ENCODE assay signal across 1 cellular context in genomic region chr2:24977631-24978030, GRCh38.
TF ChIP-seq lines count a peak whose summit lies in the region.

No MANE protein-coding gene starts in this region.

TF ChIP-seq in HepG2, 621 proteins besides CTCF, POLR2A, EP300 and RAD21 (continued from another document):
- TF ChIP-seq, protein P1, sequence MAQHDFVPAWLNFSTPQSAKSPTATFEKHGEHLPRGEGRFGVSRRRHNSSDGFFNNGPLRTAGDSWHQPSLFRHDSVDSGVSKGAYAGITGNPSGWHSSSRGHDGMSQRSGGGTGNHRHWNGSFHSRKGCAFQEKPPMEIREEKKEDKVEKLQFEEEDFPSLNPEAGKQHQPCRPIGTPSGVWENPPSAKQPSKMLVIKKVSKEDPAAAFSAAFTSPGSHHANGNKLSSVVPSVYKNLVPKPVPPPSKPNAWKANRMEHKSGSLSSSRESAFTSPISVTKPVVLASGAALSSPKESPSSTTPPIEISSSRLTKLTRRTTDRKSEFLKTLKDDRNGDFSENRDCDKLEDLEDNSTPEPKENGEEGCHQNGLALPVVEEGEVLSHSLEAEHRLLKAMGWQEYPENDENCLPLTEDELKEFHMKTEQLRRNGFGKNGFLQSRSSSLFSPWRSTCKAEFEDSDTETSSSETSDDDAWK (CRISPR knock-in tag; IDR thresholded peaks at IDR 0.05): no peak
- peak; percentile 37; the same call in 1 of the 2 replicates for TF ChIP-seq CEBPG (CRISPR knock-in tag; IDR thresholded peaks at IDR 0.05)
